In the genomic region with DNA sequence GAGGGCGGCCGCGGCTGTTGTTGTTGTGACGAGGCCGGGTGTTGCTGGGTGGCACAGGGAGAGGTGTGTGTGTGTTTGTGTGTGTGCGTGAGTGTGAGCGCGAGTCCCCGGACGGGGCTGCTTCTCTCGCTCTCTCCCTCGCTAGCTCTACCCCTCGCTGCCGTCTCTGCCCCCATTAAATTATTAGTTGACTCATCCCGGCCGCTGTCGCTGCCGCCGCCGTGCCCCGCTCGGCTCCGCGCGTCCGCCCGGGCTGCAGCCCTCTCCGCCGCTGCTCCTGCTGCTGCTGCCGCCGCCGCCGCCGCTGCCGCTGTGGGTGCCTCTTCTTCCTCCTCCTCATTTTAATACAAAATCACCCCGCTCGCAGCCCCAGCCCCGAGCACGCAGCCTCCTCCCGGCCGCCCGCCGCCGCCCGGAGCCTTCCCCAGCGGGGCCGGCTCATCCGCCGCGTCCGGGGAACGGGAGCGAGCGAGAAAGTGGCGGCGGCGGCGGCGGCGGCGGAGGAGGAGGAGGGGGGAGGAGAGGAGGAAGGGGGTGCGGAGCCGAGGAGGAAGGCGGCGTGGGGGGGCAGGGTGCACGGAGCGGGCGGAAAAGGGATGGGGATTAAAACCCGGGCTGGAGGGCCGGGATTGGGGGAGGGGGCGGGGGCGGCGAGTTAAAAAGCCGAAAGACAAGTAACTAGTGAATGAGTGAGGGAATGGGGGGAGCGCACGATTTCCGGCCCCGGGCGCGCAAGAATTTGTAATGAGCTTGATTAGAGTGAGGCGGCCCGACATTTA, we compare ENCODE assay signal across 8 cellular contexts. TPM values are rescaled to one million over a fixed set of nuclear protein-coding genes. Genes with fewer than 3 reads are reported as not detected.
DNase-seq lines count a peak whose midpoint lies in the region; ATAC-seq and TF ChIP-seq lines count a peak whose summit lies in the region.

SATB1 (minus strand) TSS at position 478 of the 779 bp plus-strand sequence. CDS start 4,372 bp downstream, outside the sequence.

- H3K27ac Mint-ChIP-seq in activated naive CD8-positive, alpha-beta T cell, result peak within 1 kb of the TSS; percentile 99
- peak within 1 kb of the TSS; percentile 96 for H3K27ac Mint-ChIP-seq in glutamatergic neuron (ENCODE audit: unreplicated experiment)

- H3K9ac ChIP-seq in BLaER1, result peak within 1 kb of the TSS; percentile 94
- peak within 1 kb of the TSS; percentile 54 for H3K9ac ChIP-seq in HUES48 (ENCODE audit: low read depth, low read length)

- TF ChIP-seq POLR2A in vagina (IDR thresholded peaks at IDR 0.05), result no peak

- H3K4me2 ChIP-seq in BLaER1, result peak within 1 kb of the TSS; percentile 86

- H3K36me3 Mint-ChIP-seq in activated naive CD8-positive, alpha-beta T cell, result peaks cover 2% of the 10 kb centered on the region
- H3K36me3 Mint-ChIP-seq in glutamatergic neuron (ENCODE audit: unreplicated experiment), result no peaks in the 10 kb centered on the region

- no peaks in the 10 kb centered on the region for H3K27me3 Mint-ChIP-seq in activated naive CD8-positive, alpha-beta T cell
- peaks cover 8% of the 10 kb centered on the region for H3K27me3 Mint-ChIP-seq in glutamatergic neuron (ENCODE audit: unreplicated experiment)

- H3K4me1 Mint-ChIP-seq in activated naive CD8-positive, alpha-beta T cell (ENCODE audit: low read depth), result peaks cover 77% of the 10 kb centered on the region
- peaks cover 21% of the 10 kb centered on the region for H3K4me1 Mint-ChIP-seq in glutamatergic neuron (ENCODE audit: low read depth, unreplicated experiment)

- TF ChIP-seq CTCF in glutamatergic neuron (IDR thresholded peaks at IDR 0.05; ENCODE audit: partially characterized antibody, unreplicated experiment) (no peak), omental fat pad (IDR thresholded peaks at IDR 0.05) (no peak), vagina (IDR thresholded peaks at IDR 0.05) (no peak)

- H3K9me3 Mint-ChIP-seq in activated naive CD8-positive, alpha-beta T cell (ENCODE audit: low read depth), result no peaks in the 10 kb centered on the region
- H3K9me3 Mint-ChIP-seq in glutamatergic neuron (ENCODE audit: unreplicated experiment), result peaks cover 17% of the 10 kb centered on the region

- H3K4me3 ChIP-seq in BLaER1 (peak within 1 kb of the TSS; percentile 86), HUES48 (ENCODE audit: low read depth, low read length) (peak within 1 kb of the TSS; percentile 92), vagina (peak within 1 kb of the TSS; percentile 78 to 92)

- H3K36me3 ChIP-seq in BLaER1, result peaks cover 9% of the 10 kb centered on the region
- peaks cover 7% of the 10 kb centered on the region; the same call in 1 of the 2 replicates for H3K36me3 ChIP-seq in HUES48 (ENCODE audit: control insufficient read depth, insufficient read depth, low read length)
- no peaks in the 10 kb centered on the region for H3K36me3 ChIP-seq in vagina

- DNase-seq in glutamatergic neuron (peak; percentile 85), omental fat pad (ENCODE audit: low spot score) (peak; percentile 39), vagina (ENCODE audit: extremely low spot score in 2 of 2) (peak in 1 of 2 donors; percentile 88)

- intact Hi-C loops in vagina (cut with DNase I), result no loop called here

- peak within 1 kb of the TSS; percentile 87 for H3K4me3 Mint-ChIP-seq in activated naive CD8-positive, alpha-beta T cell
- peak within 1 kb of the TSS; percentile 94 for H3K4me3 Mint-ChIP-seq in glutamatergic neuron (ENCODE audit: unreplicated experiment)

- peaks cover 60% of the 10 kb centered on the region for H4K20me1 ChIP-seq in BLaER1

- no peaks in the 10 kb centered on the region for H3K27me3 ChIP-seq in BLaER1
- H3K27me3 ChIP-seq in HUES48 (ENCODE audit: control insufficient read depth, insufficient read depth, low read length), result peaks cover 8% of the 10 kb centered on the region
- H3K27me3 ChIP-seq in vagina, result no peaks in the 10 kb centered on the region

- ATAC-seq in GM19468 (IDR thresholded peaks at IDR 0.05; ENCODE audit: extremely low read depth, unreplicated experiment) (peak; percentile 16), SK-N-SH treated with all-trans-retinoic acid at 6 μM for 48 hours (peak; percentile 73), omental fat pad (ENCODE audit: low FRiP score) (peak; percentile 72)

- peak within 1 kb of the TSS; percentile 94 for H3K27ac ChIP-seq in BLaER1
- peak within 1 kb of the TSS; percentile 64 for H3K27ac ChIP-seq in HUES48 (ENCODE audit: low read depth, low read length)
- H3K27ac ChIP-seq in vagina, result peak within 1 kb of the TSS; percentile 80

- H3K4me1 ChIP-seq in BLaER1, result peaks cover 33% of the 10 kb centered on the region
- H3K4me1 ChIP-seq in HUES48 (ENCODE audit: control insufficient read depth, insufficient read depth, low read length), result peaks cover 34% of the 10 kb centered on the region
- H3K4me1 ChIP-seq in vagina, result peaks cover 24% of the 10 kb centered on the region

- H3K9me3 ChIP-seq in BLaER1 (no peaks in the 10 kb centered on the region), HUES48 (ENCODE audit: control insufficient read depth, insufficient read depth, low read length) (no peaks in the 10 kb centered on the region), vagina (no peaks in the 10 kb centered on the region)

TF ChIP-seq in SK-N-SH treated with all-trans-retinoic acid at 6 μM for 48 hours, 23 proteins besides CTCF, POLR2A, EP300 and RAD21:
- no peak for TF ChIP-seq ZC3H10 (CRISPR knock-in tag; IDR thresholded peaks at IDR 0.05)
- TF ChIP-seq TSHZ2 (CRISPR knock-in tag; IDR thresholded peaks at IDR 0.05), result no peak
- TF ChIP-seq ESRRG (CRISPR knock-in tag; IDR thresholded peaks at IDR 0.05), result no peak
- TF ChIP-seq, protein P1, sequence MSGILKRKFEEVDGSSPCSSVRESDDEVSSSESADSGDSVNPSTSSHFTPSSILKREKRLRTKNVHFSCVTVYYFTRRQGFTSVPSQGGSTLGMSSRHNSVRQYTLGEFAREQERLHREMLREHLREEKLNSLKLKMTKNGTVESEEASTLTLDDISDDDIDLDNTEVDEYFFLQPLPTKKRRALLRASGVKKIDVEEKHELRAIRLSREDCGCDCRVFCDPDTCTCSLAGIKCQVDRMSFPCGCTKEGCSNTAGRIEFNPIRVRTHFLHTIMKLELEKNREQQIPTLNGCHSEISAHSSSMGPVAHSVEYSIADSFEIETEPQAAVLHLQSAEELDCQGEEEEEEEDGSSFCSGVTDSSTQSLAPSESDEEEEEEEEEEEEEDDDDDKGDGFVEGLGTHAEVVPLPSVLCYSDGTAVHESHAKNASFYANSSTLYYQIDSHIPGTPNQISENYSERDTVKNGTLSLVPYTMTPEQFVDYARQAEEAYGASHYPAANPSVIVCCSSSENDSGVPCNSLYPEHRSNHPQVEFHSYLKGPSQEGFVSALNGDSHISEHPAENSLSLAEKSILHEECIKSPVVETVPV (CRISPR knock-in tag; IDR thresholded peaks at IDR 0.05), result no peak
- 0 out of 2 replicates have a peak, but pooled peaks have one; percentile 32 for TF ChIP-seq BACH2 (CRISPR knock-in tag; IDR thresholded peaks at IDR 0.05; ENCODE audit: borderline replicate concordance)
- TF ChIP-seq PPARA (CRISPR knock-in tag; IDR thresholded peaks at IDR 0.05; ENCODE audit: borderline replicate concordance), result no peak
- no peak for TF ChIP-seq SNAI2 (CRISPR knock-in tag; IDR thresholded peaks at IDR 0.05)

RNA-seq across cellular contexts. Expression of gene SATB1, which starts in this region (rescaled TPM):
- 80.5 TPM for total RNA-seq in glutamatergic neuron (ENCODE audit: unreplicated experiment)
- total RNA-seq in omental fat pad, result 10 to 100 TPM; 20.2 to 42.9 (median 30.6) TPM
- 51.3 TPM for total RNA-seq in vagina

Comparison
In these comparisons a context has a peak if more than half of its experiments do, and no peak if none do; other contexts are left out.
1. ATAC-seq: peak in every context shown above with its lines; median percentile 73 in SK-N-SH treated with all-trans-retinoic acid at 6 μM for 48 hours; 72 in omental fat pad; 16 in GM19468.